In genomic region chr4:93788712-93789111, GRCh38 we compare ENCODE assay signal across 9 cellular contexts. TPM values are rescaled to one million over a fixed set of nuclear protein-coding genes. Genes with fewer than 3 reads are reported as not detected.
DNase-seq lines count a peak whose midpoint lies in the region; ATAC-seq, FAIRE-seq and TF ChIP-seq lines count a peak whose summit lies in the region.
"Had no signal": no experiment of that assay in that cellular context is flagged by ENCODE, and none has a peak within 500 bp of the region (broad histone marks: within the 10 kb centered on the region; RNA-seq: fewer than 3 reads in every experiment).

No MANE protein-coding gene starts in this region.

- no TSS peak for BruUV-seq in K562 (replicated peaks; lab: Mats Ljungman, UMichigan)

- no peak overlapping the region for H2AFZ ChIP-seq in K562 (ENCODE audit: low read depth, low read length)

- H3K4me1 Mint-ChIP-seq in osteocyte (ENCODE audit: unreplicated experiment), result no peaks in the 10 kb centered on the region
- H3K4me1 Mint-ChIP-seq in stimulated activated effector memory CD8-positive, alpha-beta T cell treated with anti-CD3 and anti-CD28 coated beads, Interleukin-12 subunit alpha, Interleukin-12 subunit beta, amount 100 ng/mL, for 72 hours, result no peaks in the 10 kb centered on the region

- TF ChIP-seq RAD21 in Ishikawa (IDR thresholded peaks at IDR 0.05; ENCODE audit: low read depth) (peak; percentile 21; the same call in 1 of the 2 replicates), K562 (CRISPR knock-in tag; conservative IDR thresholded peaks at IDR 0.05 in 1 of 2, IDR thresholded peaks at IDR 0.05 in 1 of 2) (peak in 1 of 2 experiments; percentile 19; a peak in 1 of 4 replicates)

- no peak overlapping the region for H3K4me3 ChIP-seq in K562

- CTCF ChIA-PET in K562 (lab: Yijun Ruan, JAX; ENCODE audit: low intra/inter-chr PET ratio), result interaction anchor here (0.7 kb wide), 1 partner anchor 807 kb away, joined by 4 read pairs; no protein-coding TSS in a partner anchor

- no peak overlapping the region for H3K4me3 Mint-ChIP-seq in osteocyte (ENCODE audit: unreplicated experiment)
- H3K4me3 Mint-ChIP-seq in stimulated activated effector memory CD8-positive, alpha-beta T cell treated with anti-CD3 and anti-CD28 coated beads, Interleukin-12 subunit alpha, Interleukin-12 subunit beta, amount 100 ng/mL, for 72 hours, result no peak overlapping the region
- H3K4me3 Mint-ChIP-seq: dendritic cell treated with granulocyte-macrophage colony-stimulating factor and Interleukin-4, amounts not matched to agents 40 ng/mL and 50 ng/mL, for 4 days had no signal

- ATAC-seq in K562 (peak; percentile 56; the same call in 2 of the 3 replicates), GM19324 (IDR thresholded peaks at IDR 0.05; ENCODE audit: low FRiP score, unreplicated experiment) (no peak)
- ATAC-seq in stimulated activated effector memory CD8-positive, alpha-beta T cell treated with anti-CD3 and anti-CD28 coated beads, Interleukin-12 subunit alpha, Interleukin-12 subunit beta, amount 100 ng/mL, for 72 hours, result no peak
- no peak for ATAC-seq in activated naive CD4-positive, alpha-beta T cell treated with anti-CD3 and anti-CD28 coated beads, Interleukin-2, amount 50 U/mL, for 72 hours

- H3K27ac Mint-ChIP-seq in osteocyte (ENCODE audit: unreplicated experiment), result no peak overlapping the region
- no peak overlapping the region for H3K27ac Mint-ChIP-seq in stimulated activated effector memory CD8-positive, alpha-beta T cell treated with anti-CD3 and anti-CD28 coated beads, Interleukin-12 subunit alpha, Interleukin-12 subunit beta, amount 100 ng/mL, for 72 hours
- H3K27ac Mint-ChIP-seq in activated naive CD4-positive, alpha-beta T cell treated with anti-CD3 and anti-CD28 coated beads, Interleukin-2, amount 50 U/mL, for 72 hours, result no peak overlapping the region
- H3K27ac Mint-ChIP-seq: dendritic cell treated with granulocyte-macrophage colony-stimulating factor and Interleukin-4, amounts not matched to agents 40 ng/mL and 50 ng/mL, for 4 days had no signal

- H3K4me1 ChIP-seq in K562 (replicated peaks in 1 of 2; ENCODE audit: control insufficient read depth in 2 of 2, insufficient read depth in 2 of 2, low read length in 2 of 2), result no peaks in the 10 kb centered on the region

- intact Hi-C loops in K562 (cut with micrococcal nuclease), result no loop called here

- no peaks in the 10 kb centered on the region for H3K36me3 Mint-ChIP-seq in osteocyte (ENCODE audit: unreplicated experiment)
- H3K36me3 Mint-ChIP-seq in stimulated activated effector memory CD8-positive, alpha-beta T cell treated with anti-CD3 and anti-CD28 coated beads, Interleukin-12 subunit alpha, Interleukin-12 subunit beta, amount 100 ng/mL, for 72 hours, result no peaks in the 10 kb centered on the region
- no peaks in the 10 kb centered on the region for H3K36me3 Mint-ChIP-seq in activated naive CD4-positive, alpha-beta T cell treated with anti-CD3 and anti-CD28 coated beads, Interleukin-2, amount 50 U/mL, for 72 hours

- no peaks in the 10 kb centered on the region for H4K20me1 ChIP-seq in K562 (replicated peaks; ENCODE audit: control insufficient read depth, insufficient read depth, low read length)

- peak in 2 of 3 experiments; percentile 25 to 28; a peak in 2 of 6 replicates for TF ChIP-seq CTCF in K562 (IDR thresholded peaks at IDR 0.05 in 2 of 3, conservative IDR thresholded peaks at IDR 0.05 in 1 of 3; ENCODE audit: insufficient read depth in 2 of 3, low read depth in 1 of 3, low read length in 3 of 3)
- peak; percentile 54 for TF ChIP-seq CTCF in osteocyte (IDR thresholded peaks at IDR 0.05)

- WGBS in K562 (ENCODE audit: insufficient coverage, low coverage, missing lambda C conversion rate), result 0% methylated on average over 1 of the region's 1 CpG

- no peaks in the 10 kb centered on the region for H3K36me3 ChIP-seq in K562 (ENCODE audit: control insufficient read depth, insufficient read depth, low read length)

- POLR2A ChIA-PET in K562 (lab: Yijun Ruan, JAX), result no interaction called here

- H3K9me3 ChIP-seq in K562 (replicated peaks; ENCODE audit: control insufficient read depth, insufficient read depth, low read depth, low read length), result no peaks in the 10 kb centered on the region

- H3K27ac ChIP-seq in K562 (ENCODE audit: extremely low read depth, low read depth, low read length), result no peak overlapping the region

- no peak for TF ChIP-seq POLR2A in K562 (conservative IDR thresholded peaks at IDR 0.05)

- no peaks in the 10 kb centered on the region for H3K27me3 ChIP-seq in K562 (ENCODE audit: control insufficient read depth in 2 of 2, insufficient read depth in 2 of 2, low read length in 2 of 2)

- in situ Hi-C loops in K562 (cut with MboI), result loop anchor here (25.0 kb wide), 1 partner anchor 824 kb away; no protein-coding TSS in a partner anchor

- TF ChIP-seq EP300 in Ishikawa (IDR thresholded peaks at IDR 0.05; ENCODE audit: borderline replicate concordance) (no peak), K562 (IDR thresholded peaks at IDR 0.05; ENCODE audit: low read length) (no peak)

- H3K9me1 ChIP-seq in K562 (ENCODE audit: control insufficient read depth, insufficient read depth, low read length), result no peaks in the 10 kb centered on the region

- no peaks in the 10 kb centered on the region for H3K79me2 ChIP-seq in K562 (ENCODE audit: control insufficient read depth, insufficient read depth, low read length)

- FAIRE-seq in GM18507 (lab: Jason Lieb, UNC) (peak; percentile 15), K562 (lab: Jason Lieb, UNC) (peak; percentile 37)

- H3K4me2 ChIP-seq in K562 (ENCODE audit: insufficient read depth, low read length), result no peak overlapping the region

- DNase-seq in GM18507 (ENCODE audit: extremely low spot score, insufficient read length, low read depth) (no peak), K562 (ENCODE audit: extremely low read depth in 1 of 4, low spot score in 3 of 4) (peak; percentile 4 to 12 (median 10)), osteocyte (ENCODE audit: extremely low spot score, unreplicated experiment) (no peak)
- DNase-seq in stimulated activated effector memory CD8-positive, alpha-beta T cell treated with anti-CD3 and anti-CD28 coated beads, Interleukin-12 subunit alpha, Interleukin-12 subunit beta, amount 100 ng/mL, for 72 hours (ENCODE audit: low spot score in 2 of 2), result no peak
- DNase-seq in activated naive CD4-positive, alpha-beta T cell treated with anti-CD3 and anti-CD28 coated beads, Interleukin-2, amount 50 U/mL, for 72 hours (ENCODE audit: low spot score in 2 of 2), result no peak
- DNase-seq: NCI-H2081 treated with DMSO at 0.1 percent for 48 hours had no signal

- no peak overlapping the region for H3K9ac ChIP-seq in K562 (ENCODE audit: insufficient read depth in 1 of 2, low read depth in 2 of 2, low read length in 2 of 2)

- H3K27me3 Mint-ChIP-seq in osteocyte (ENCODE audit: unreplicated experiment), result peaks cover 18% of the 10 kb centered on the region
- H3K27me3 Mint-ChIP-seq: dendritic cell treated with granulocyte-macrophage colony-stimulating factor and Interleukin-4, amounts not matched to agents 40 ng/mL and 50 ng/mL, for 4 days had no signal

- no peaks in the 10 kb centered on the region for H3K9me3 Mint-ChIP-seq in osteocyte (ENCODE audit: unreplicated experiment)
- no peaks in the 10 kb centered on the region for H3K9me3 Mint-ChIP-seq in stimulated activated effector memory CD8-positive, alpha-beta T cell treated with anti-CD3 and anti-CD28 coated beads, Interleukin-12 subunit alpha, Interleukin-12 subunit beta, amount 100 ng/mL, for 72 hours
- H3K9me3 Mint-ChIP-seq in activated naive CD4-positive, alpha-beta T cell treated with anti-CD3 and anti-CD28 coated beads, Interleukin-2, amount 50 U/mL, for 72 hours, result no peaks in the 10 kb centered on the region
- H3K9me3 Mint-ChIP-seq: dendritic cell treated with granulocyte-macrophage colony-stimulating factor and Interleukin-4, amounts not matched to agents 40 ng/mL and 50 ng/mL, for 4 days had no signal

TF ChIP-seq in Ishikawa, 13 proteins besides CTCF, POLR2A, EP300 and RAD21 (continues in another document):
- TF ChIP-seq TAF1 (IDR thresholded peaks at IDR 0.05; ENCODE audit: low read depth) (no peak), YY1 (IDR thresholded peaks at IDR 0.05; ENCODE audit: low read depth) (no peak), FOXM1 (IDR thresholded peaks at IDR 0.05; ENCODE audit: borderline replicate concordance, low read depth) (no peak)

TF ChIP-seq in K562, 482 proteins besides CTCF, POLR2A, EP300 and RAD21:
- no peak for TF ChIP-seq ZNF212 (CRISPR knock-in tag; IDR thresholded peaks at IDR 0.05)
- no peak for TF ChIP-seq ELF2 (CRISPR knock-in tag; IDR thresholded peaks at IDR 0.05)

RNA-seq across cellular contexts. Expression of gene ATOH1, which starts 39.8 kb away (rescaled TPM):
- total RNA-seq in K562 (2011; cell fraction: chromatin; rRNA removed; ENCODE audit: low replicate concordance), result not detected in 2 replicates
- total RNA-seq in K562 (2011; cell fraction: nucleolus; rRNA removed), result not detected in 2 replicates
- not detected in 2 replicates for total RNA-seq in K562 (2011; cell fraction: nucleoplasm; rRNA removed)
- total RNA-seq in K562 (2014; rRNA removed), result not detected in 2 replicates
- not detected in 2 replicates for total RNA-seq in K562 (2014; rRNA removed; fragmentation: Illumina TruSeq; extraction: Trizol)
- total RNA-seq in K562 (2015; rRNA removed; fragmentation: Illumina TruSeq; extraction: Trizol), result not detected in 2 replicates
- not detected in 2 replicates for total RNA-seq in K562 (2021)
- not detected in 2 replicates for polyA plus RNA-seq in K562 (2011; rRNA removed)
- polyA plus RNA-seq in K562 (2011; cell fraction: cytosol; rRNA removed), result not detected in 2 replicates
- polyA plus RNA-seq in K562 (2011; cell fraction: nucleus; rRNA removed), result not detected in 2 replicates
- not detected in 2 replicates for polyA plus RNA-seq in K562 (2012)
- polyA plus RNA-seq in K562 (2014; fragmentation: Illumina TruSeq; extraction: Trizol), result not detected in 2 replicates
- polyA plus RNA-seq in K562 (2014; fragmentation: Nextera tagmentation; extraction: Ambion mirVana), result not detected
- not detected in 2 replicates for polyA plus RNA-seq in K562 (2014; rRNA removed)
- not detected in 2 replicates for polyA minus RNA-seq in K562 (2011; rRNA and poly(A)+ RNA removed)
- not detected in 2 replicates for polyA minus RNA-seq in K562 (2011; cell fraction: cytosol; rRNA and poly(A)+ RNA removed)
- not detected in 2 replicates for polyA minus RNA-seq in K562 (2011; cell fraction: nucleus; rRNA and poly(A)+ RNA removed)
- not detected in 2 replicates for total RNA-seq in osteocyte
- not detected for total RNA-seq in activated naive CD4-positive, alpha-beta T cell treated with anti-CD3 and anti-CD28 coated beads, Interleukin-2, amount 50 U/mL, for 72 hours

Comparison
In these comparisons a context has a peak if more than half of its experiments do, and no peak if none do; other contexts are left out.
1. DNase-seq: peak in K562 (4 of 4); none in GM18507 (single experiment), osteocyte (single experiment), stimulated activated effector memory CD8-positive, alpha-beta T cell treated with anti-CD3 and anti-CD28 coated beads, Interleukin-12 subunit alpha, Interleukin-12 subunit beta, amount 100 ng/mL, for 72 hours (0 of 2) and activated naive CD4-positive, alpha-beta T cell treated with anti-CD3 and anti-CD28 coated beads, Interleukin-2, amount 50 U/mL, for 72 hours (0 of 2).